Comparison of ENCODE assay signal across 1 cellular context in genomic region chr22:19571995-19572394, GRCh38.
TF ChIP-seq lines count a peak whose summit lies in the region.

No MANE protein-coding gene starts in this region.

TF ChIP-seq in GM23338, 12 proteins besides CTCF, POLR2A, EP300 and RAD21 (continued from another document):
- TF ChIP-seq REST (IDR thresholded peaks at IDR 0.05; ENCODE audit: unreplicated experiment): no peak
- TF ChIP-seq, protein P1, sequence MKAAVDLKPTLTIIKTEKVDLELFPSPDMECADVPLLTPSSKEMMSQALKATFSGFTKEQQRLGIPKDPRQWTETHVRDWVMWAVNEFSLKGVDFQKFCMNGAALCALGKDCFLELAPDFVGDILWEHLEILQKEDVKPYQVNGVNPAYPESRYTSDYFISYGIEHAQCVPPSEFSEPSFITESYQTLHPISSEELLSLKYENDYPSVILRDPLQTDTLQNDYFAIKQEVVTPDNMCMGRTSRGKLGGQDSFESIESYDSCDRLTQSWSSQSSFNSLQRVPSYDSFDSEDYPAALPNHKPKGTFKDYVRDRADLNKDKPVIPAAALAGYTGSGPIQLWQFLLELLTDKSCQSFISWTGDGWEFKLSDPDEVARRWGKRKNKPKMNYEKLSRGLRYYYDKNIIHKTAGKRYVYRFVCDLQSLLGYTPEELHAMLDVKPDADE (IDR thresholded peaks at IDR 0.05): no peak
- no peak for TF ChIP-seq JUNB (IDR thresholded peaks at IDR 0.05; ENCODE audit: unreplicated experiment)
- TF ChIP-seq STAT1 (IDR thresholded peaks at IDR 0.05; ENCODE audit: unreplicated experiment): no peak
- no peak for TF ChIP-seq EZH2 (IDR thresholded peaks at IDR 0.05; ENCODE audit: low read depth, unreplicated experiment)
- no peak for TF ChIP-seq CREB1 (CRISPR knock-in tag; IDR thresholded peaks at IDR 0.05; ENCODE audit: low read depth)
- TF ChIP-seq ZNF114 (CRISPR knock-in tag; IDR thresholded peaks at IDR 0.05): no peak
- no peak for TF ChIP-seq POLR2AphosphoS5 (IDR thresholded peaks at IDR 0.05; ENCODE audit: low read depth)
- TF ChIP-seq, protein P2, sequence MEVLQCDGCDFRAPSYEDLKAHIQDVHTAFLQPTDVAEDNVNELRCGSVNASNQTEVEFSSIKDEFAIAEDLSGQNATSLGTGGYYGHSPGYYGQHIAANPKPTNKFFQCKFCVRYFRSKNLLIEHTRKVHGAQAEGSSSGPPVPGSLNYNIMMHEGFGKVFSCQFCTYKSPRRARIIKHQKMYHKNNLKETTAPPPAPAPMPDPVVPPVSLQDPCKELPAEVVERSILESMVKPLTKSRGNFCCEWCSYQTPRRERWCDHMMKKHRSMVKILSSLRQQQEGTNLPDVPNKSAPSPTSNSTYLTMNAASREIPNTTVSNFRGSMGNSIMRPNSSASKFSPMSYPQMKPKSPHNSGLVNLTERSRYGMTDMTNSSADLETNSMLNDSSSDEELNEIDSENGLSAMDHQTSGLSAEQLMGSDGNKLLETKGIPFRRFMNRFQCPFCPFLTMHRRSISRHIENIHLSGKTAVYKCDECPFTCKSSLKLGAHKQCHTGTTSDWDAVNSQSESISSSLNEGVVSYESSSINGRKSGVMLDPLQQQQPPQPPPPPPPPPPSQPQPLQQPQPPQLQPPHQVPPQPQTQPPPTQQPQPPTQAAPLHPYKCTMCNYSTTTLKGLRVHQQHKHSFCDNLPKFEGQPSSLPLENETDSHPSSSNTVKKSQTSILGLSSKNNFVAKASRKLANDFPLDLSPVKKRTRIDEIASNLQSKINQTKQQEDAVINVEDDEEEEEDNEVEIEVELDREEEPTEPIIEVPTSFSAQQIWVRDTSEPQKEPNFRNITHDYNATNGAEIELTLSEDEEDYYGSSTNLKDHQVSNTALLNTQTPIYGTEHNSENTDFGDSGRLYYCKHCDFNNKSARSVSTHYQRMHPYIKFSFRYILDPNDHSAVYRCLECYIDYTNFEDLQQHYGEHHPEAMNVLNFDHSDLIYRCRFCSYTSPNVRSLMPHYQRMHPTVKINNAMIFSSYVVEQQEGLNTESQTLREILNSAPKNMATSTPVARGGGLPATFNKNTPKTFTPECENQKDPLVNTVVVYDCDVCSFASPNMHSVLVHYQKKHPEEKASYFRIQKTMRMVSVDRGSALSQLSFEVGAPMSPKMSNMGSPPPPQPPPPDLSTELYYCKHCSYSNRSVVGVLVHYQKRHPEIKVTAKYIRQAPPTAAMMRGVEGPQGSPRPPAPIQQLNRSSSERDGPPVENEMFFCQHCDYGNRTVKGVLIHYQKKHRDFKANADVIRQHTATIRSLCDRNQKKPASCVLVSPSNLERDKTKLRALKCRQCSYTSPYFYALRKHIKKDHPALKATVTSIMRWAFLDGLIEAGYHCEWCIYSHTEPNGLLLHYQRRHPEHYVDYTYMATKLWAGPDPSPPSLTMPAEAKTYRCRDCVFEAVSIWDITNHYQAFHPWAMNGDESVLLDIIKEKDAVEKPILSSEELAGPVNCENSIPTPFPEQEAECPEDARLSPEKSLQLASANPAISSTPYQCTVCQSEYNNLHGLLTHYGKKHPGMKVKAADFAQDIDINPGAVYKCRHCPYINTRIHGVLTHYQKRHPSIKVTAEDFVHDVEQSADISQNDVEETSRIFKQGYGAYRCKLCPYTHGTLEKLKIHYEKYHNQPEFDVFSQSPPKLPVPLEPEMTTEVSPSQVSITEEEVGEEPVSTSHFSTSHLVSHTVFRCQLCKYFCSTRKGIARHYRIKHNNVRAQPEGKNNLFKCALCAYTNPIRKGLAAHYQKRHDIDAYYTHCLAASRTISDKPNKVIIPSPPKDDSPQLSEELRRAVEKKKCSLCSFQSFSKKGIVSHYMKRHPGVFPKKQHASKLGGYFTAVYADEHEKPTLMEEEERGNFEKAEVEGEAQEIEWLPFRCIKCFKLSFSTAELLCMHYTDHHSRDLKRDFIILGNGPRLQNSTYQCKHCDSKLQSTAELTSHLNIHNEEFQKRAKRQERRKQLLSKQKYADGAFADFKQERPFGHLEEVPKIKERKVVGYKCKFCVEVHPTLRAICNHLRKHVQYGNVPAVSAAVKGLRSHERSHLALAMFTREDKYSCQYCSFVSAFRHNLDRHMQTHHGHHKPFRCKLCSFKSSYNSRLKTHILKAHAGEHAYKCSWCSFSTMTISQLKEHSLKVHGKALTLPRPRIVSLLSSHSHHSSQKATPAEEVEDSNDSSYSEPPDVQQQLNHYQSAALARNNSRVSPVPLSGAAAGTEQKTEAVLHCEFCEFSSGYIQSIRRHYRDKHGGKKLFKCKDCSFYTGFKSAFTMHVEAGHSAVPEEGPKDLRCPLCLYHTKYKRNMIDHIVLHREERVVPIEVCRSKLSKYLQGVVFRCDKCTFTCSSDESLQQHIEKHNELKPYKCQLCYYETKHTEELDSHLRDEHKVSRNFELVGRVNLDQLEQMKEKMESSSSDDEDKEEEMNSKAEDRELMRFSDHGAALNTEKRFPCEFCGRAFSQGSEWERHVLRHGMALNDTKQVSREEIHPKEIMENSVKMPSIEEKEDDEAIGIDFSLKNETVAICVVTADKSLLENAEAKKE (CRISPR knock-in tag; IDR thresholded peaks at IDR 0.05): no peak
- no peak for TF ChIP-seq ZNF331 (CRISPR knock-in tag; IDR thresholded peaks at IDR 0.05; ENCODE audit: low read depth)
